In genomic region chr3:72473156-72473555, GRCh38 we compare ENCODE assay signal across 10 cellular contexts. TPM values are rescaled to one million over a fixed set of nuclear protein-coding genes. Genes with fewer than 3 reads are reported as not detected.
DNase-seq lines count a peak whose midpoint lies in the region; ATAC-seq and TF ChIP-seq lines count a peak whose summit lies in the region.
"Had no signal": no experiment of that assay in that cellular context is flagged by ENCODE, and none has a peak within 500 bp of the region (broad histone marks: within the 10 kb centered on the region; RNA-seq: fewer than 3 reads in every experiment).

No MANE protein-coding gene starts in this region.

- no peaks in the 10 kb centered on the region for H3K4me1 ChIP-seq in mucosa of descending colon (ENCODE audit: low read depth)

- intact Hi-C loops in mucosa of descending colon (cut with DNase I, micrococcal nuclease), result no loop called here

- TF ChIP-seq CTCF in GM10266 (IDR thresholded peaks at IDR 0.05; ENCODE audit: control insufficient read depth, insufficient read depth, low read depth, missing control alignments), result no peak
- TF ChIP-seq CTCF in mucosa of descending colon (IDR thresholded peaks at IDR 0.05), result no peak

- H3K4me3 ChIP-seq in mucosa of descending colon, result no peak overlapping the region

- DNase-seq in GM10266 (ENCODE audit: extremely low spot score) (peak; percentile 30), COLO829 (ENCODE audit: low spot score) (no peak), NCI-H1105 treated with DMSO at 0.1 percent for 48 hours (lab: John Stamatoyannopoulos, UW) (no peak), mucosa of descending colon (no peak)
- DNase-seq: islet precursor cell, MM.1S had no signal

- no peaks in the 10 kb centered on the region for H3K36me3 ChIP-seq in mucosa of descending colon (ENCODE audit: low read depth)

- H3K9me3 ChIP-seq in mucosa of descending colon, result no peaks in the 10 kb centered on the region

- ATAC-seq in GM19025 (IDR thresholded peaks at IDR 0.05; ENCODE audit: low read depth, unreplicated experiment) (peak; percentile 92), HG02571 (IDR thresholded peaks at IDR 0.05; ENCODE audit: unreplicated experiment) (peak; percentile 88), HG03342 (IDR thresholded peaks at IDR 0.05; ENCODE audit: unreplicated experiment) (peak; percentile 88), esophagus mucosa (no peak), mucosa of descending colon (no peak)

RNA-seq across cellular contexts. Expression of gene RYBP, which starts 26.7 kb away (rescaled TPM):
- total RNA-seq in esophagus mucosa (9.1 TPM), mucosa of descending colon (10 to 100 TPM; 16.4 to 22.9 (median 17.1) TPM)

Comparison
In these comparisons a context has a peak if more than half of its experiments do, and no peak if none do; other contexts are left out.
1. ATAC-seq: peak in GM19025 (single experiment), HG02571 (single experiment) and HG03342 (single experiment); none in esophagus mucosa (single experiment) and mucosa of descending colon (single experiment).